In the genomic region with DNA sequence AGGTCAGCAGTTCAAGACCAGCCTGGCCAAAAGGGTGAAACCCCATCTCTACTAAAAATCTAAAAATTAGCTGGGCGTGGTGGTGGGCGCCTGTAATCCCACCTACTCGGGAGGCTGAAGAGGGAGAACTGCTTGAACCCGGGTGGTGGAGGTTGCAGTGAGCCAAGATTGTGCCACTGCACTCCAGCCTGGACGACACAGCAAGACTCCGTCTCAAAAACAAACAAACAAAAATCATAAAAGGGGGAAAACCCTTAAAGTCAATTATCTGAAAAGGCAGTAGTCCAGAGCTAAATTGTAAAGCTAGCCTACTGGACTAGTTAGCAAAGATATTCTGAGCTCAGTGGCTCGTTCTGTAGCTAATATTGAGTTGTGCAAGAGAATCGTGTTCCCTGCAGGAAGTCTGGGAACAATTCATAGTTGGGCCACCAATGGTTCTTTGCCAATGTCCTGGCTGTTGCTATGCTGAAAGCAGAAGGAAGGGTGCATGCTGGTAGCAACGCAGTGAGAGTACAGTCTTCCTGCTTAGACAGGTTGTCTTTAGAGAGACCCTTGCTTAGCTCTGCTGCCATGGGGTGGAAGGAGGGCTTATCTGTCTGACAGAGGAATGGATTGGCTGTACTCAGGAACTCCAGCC, we compare ENCODE assay signal across 1 cellular context.
TF ChIP-seq lines count a peak whose summit lies in the region.

No MANE protein-coding gene starts in this region.

TF ChIP-seq in GM12878, 131 proteins besides CTCF, POLR2A, EP300 and RAD21:
- TF ChIP-seq NRF1 (conservative IDR thresholded peaks at IDR 0.05; ENCODE audit: low read depth, low read length) (no peak), SMAD5 (IDR thresholded peaks at IDR 0.05; ENCODE audit: low read depth) (no peak), EGR1 (IDR thresholded peaks at IDR 0.05; ENCODE audit: borderline replicate concordance in 1 of 2, low read depth in 2 of 2, low read length in 2 of 2) (no peak), CHD1 (IDR thresholded peaks at IDR 0.05; ENCODE audit: low read depth, low read length) (no peak), EED (IDR thresholded peaks at IDR 0.05; ENCODE audit: low read depth) (no peak), TCF7 (IDR thresholded peaks at IDR 0.05; ENCODE audit: borderline replicate concordance) (no peak), SIN3A (IDR thresholded peaks at IDR 0.05; ENCODE audit: low read depth, low read length) (no peak), KDM1A (IDR thresholded peaks at IDR 0.05; ENCODE audit: borderline replicate concordance) (no peak), KAT2A (conservative IDR thresholded peaks at IDR 0.05; ENCODE audit: control insufficient read depth, low read depth, low read length) (no peak), SMC3 (IDR thresholded peaks at IDR 0.05; ENCODE audit: borderline replicate concordance, low read length) (no peak), POLR2AphosphoS2 (IDR thresholded peaks at IDR 0.05; ENCODE audit: low read depth, low read length) (no peak), RBBP5 (conservative IDR thresholded peaks at IDR 0.05) (no peak), RFX5 (IDR thresholded peaks at IDR 0.05; ENCODE audit: low read depth, low read length) (no peak), PAX8 (IDR thresholded peaks at IDR 0.05) (no peak), GABPA (IDR thresholded peaks at IDR 0.05; ENCODE audit: low read depth) (no peak)
- TF ChIP-seq, protein P1, sequence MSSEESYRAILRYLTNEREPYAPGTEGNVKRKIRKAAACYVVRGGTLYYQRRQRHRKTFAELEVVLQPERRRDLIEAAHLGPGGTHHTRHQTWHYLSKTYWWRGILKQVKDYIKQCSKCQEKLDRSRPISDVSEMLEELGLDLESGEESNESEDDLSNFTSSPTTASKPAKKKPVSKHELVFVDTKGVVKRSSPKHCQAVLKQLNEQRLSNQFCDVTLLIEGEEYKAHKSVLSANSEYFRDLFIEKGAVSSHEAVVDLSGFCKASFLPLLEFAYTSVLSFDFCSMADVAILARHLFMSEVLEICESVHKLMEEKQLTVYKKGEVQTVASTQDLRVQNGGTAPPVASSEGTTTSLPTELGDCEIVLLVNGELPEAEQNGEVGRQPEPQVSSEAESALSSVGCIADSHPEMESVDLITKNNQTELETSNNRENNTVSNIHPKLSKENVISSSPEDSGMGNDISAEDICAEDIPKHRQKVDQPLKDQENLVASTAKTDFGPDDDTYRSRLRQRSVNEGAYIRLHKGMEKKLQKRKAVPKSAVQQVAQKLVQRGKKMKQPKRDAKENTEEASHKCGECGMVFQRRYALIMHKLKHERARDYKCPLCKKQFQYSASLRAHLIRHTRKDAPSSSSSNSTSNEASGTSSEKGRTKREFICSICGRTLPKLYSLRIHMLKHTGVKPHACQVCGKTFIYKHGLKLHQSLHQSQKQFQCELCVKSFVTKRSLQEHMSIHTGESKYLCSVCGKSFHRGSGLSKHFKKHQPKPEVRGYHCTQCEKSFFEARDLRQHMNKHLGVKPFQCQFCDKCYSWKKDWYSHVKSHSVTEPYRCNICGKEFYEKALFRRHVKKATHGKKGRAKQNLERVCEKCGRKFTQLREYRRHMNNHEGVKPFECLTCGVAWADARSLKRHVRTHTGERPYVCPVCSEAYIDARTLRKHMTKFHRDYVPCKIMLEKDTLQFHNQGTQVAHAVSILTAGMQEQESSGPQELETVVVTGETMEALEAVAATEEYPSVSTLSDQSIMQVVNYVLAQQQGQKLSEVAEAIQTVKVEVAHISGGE (CRISPR knock-in tag; IDR thresholded peaks at IDR 0.05) = no peak
- TF ChIP-seq, protein P2, sequence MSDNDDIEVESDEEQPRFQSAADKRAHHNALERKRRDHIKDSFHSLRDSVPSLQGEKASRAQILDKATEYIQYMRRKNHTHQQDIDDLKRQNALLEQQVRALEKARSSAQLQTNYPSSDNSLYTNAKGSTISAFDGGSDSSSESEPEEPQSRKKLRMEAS (IDR thresholded peaks at IDR 0.05; ENCODE audit: low read depth, low read length) = no peak
